14 cellular contexts compared by ENCODE assay signal in genomic region chr2:185785851-185786473, GRCh38. TPM values are rescaled to one million over a fixed set of nuclear protein-coding genes. Genes with fewer than 3 reads are reported as not detected.
DNase-seq lines count a peak whose midpoint lies in the region; ATAC-seq, FAIRE-seq and TF ChIP-seq lines count a peak whose summit lies in the region.
"Had no signal": no experiment of that assay in that cellular context is flagged by ENCODE, and none has a peak within 500 bp of the region (broad histone marks: within the 10 kb centered on the region; RNA-seq: fewer than 3 reads in every experiment).

No MANE protein-coding gene starts in this region.

- TF ChIP-seq EP300 in HepG2 (IDR thresholded peaks at IDR 0.05; ENCODE audit: low read depth in 2 of 2, low read length in 2 of 2) (no peak), HepG2 (CRISPR knock-in tag; IDR thresholded peaks at IDR 0.05; ENCODE audit: borderline replicate concordance) (no peak)

- H3K4me3 ChIP-seq in OCI-LY3 (ENCODE audit: low read length) (peak overlapping the region; percentile 35), HepG2 (replicated peaks in 1 of 3; ENCODE audit: insufficient read depth in 1 of 3, low read depth in 2 of 3, low read length in 3 of 3) (no peak overlapping the region)
- H3K4me3 ChIP-seq: BLaER1 had no signal

- H3K4me1 ChIP-seq in OCI-LY3 (ENCODE audit: low read length) (peaks cover 33% of the 10 kb centered on the region), HepG2 (ENCODE audit: insufficient read depth, low read length) (peaks cover 10% of the 10 kb centered on the region)
- H3K4me1 ChIP-seq: BLaER1 had no signal

- POLR2A ChIA-PET in HepG2 (lab: Yijun Ruan, JAX) = no interaction called here

- WGBS in HepG2 (ENCODE audit: low lambda C conversion rate) = 66% methylated on average over 2 of the region's 2 CpGs

- in situ Hi-C loops in HepG2 (cut with HindIII; ENCODE audit: extremely low pct_ligation_motif_present, low pct_unique_long_range_greater_than_20kb) = no loop called here

- no peak for TF ChIP-seq POLR2A in HepG2 (IDR thresholded peaks at IDR 0.05; ENCODE audit: insufficient read depth in 1 of 2, low read depth in 2 of 2, low read length in 2 of 2)

- no peaks in the 10 kb centered on the region for H3K36me3 ChIP-seq in OCI-LY3 (replicated peaks; ENCODE audit: low read depth, low read length)
- H3K36me3 ChIP-seq in HepG2 (replicated peaks in 1 of 2; ENCODE audit: control insufficient read depth in 1 of 2, insufficient read depth in 2 of 2, low read length in 2 of 2) = no peaks in the 10 kb centered on the region
- H3K36me3 ChIP-seq: BLaER1 had no signal

- no peaks in the 10 kb centered on the region for H3K79me2 ChIP-seq in OCI-LY3 (ENCODE audit: low read length)
- no peaks in the 10 kb centered on the region for H3K79me2 ChIP-seq in HepG2 (ENCODE audit: insufficient read depth, low read length)

- no peak for TF ChIP-seq RAD21 in HepG2 (CRISPR knock-in tag; IDR thresholded peaks at IDR 0.05)

- TF ChIP-seq CTCF in OCI-LY3 (IDR thresholded peaks at IDR 0.05; ENCODE audit: low read depth, low read length) (no peak), HepG2 (CRISPR knock-in tag; IDR thresholded peaks at IDR 0.05) (no peak)

- H3K9ac ChIP-seq in OCI-LY3 (ENCODE audit: low read length) (no peak overlapping the region), HepG2 (ENCODE audit: insufficient read depth, low read depth, low read length) (no peak overlapping the region)
- H3K9ac ChIP-seq: BLaER1 had no signal

- BruUV-seq in HepG2 (replicated peaks; lab: Mats Ljungman, UMichigan) = no TSS peak

- H3K4me2 ChIP-seq in OCI-LY3 (ENCODE audit: low read length) (peak overlapping the region; percentile 75), HepG2 (ENCODE audit: low read depth, low read length) (no peak overlapping the region)
- H3K4me2 ChIP-seq: BLaER1 had no signal

- intact Hi-C loops in HepG2 (cut with micrococcal nuclease; ENCODE audit: unreplicated experiment) = no loop called here

- ATAC-seq in GM18867 (IDR thresholded peaks at IDR 0.05; ENCODE audit: unreplicated experiment) = peak; percentile 81
- peak; percentile 83 for ATAC-seq in GM21528 (IDR thresholded peaks at IDR 0.05; ENCODE audit: low FRiP score, unreplicated experiment)
- ATAC-seq in HG03039 (IDR thresholded peaks at IDR 0.05; ENCODE audit: unreplicated experiment) = peak; percentile 71
- no peak for ATAC-seq in HepG2
- ATAC-seq: activated naive CD8-positive, alpha-beta T cell treated with anti-CD3 and anti-CD28 coated beads, Interleukin-2, amount 50 U/mL, for 24 hours; stimulated activated naive CD8-positive, alpha-beta T cell treated with anti-CD3 and anti-CD28 coated beads, Interleukin-15, amount 100 ng/mL, for 72 hours had no signal

- H3K27ac ChIP-seq in OCI-LY3 (ENCODE audit: low read length) (peak overlapping the region; percentile 53), HepG2 (ENCODE audit: extremely low read length, insufficient read depth, low read length) (no peak overlapping the region)
- H3K27ac ChIP-seq: BLaER1 had no signal

- DNase-seq in HepG2 (ENCODE audit: low spot score) (no peak), NCI-H2196 treated with DMSO at 0.1 percent for 48 hours (lab: John Stamatoyannopoulos, UW; ENCODE audit: unreplicated experiment) (no peak), medulla oblongata (ENCODE audit: extremely low spot score) (no peak)
- no peak for DNase-seq in stimulated activated naive CD4-positive, alpha-beta T cell treated with Interleukin-2 at 50 U/mL for 16 hours (lab: John Stamatoyannopoulos, UW)
- DNase-seq: activated naive CD8-positive, alpha-beta T cell treated with anti-CD3 and anti-CD28 coated beads, Interleukin-2, amount 50 U/mL, for 24 hours; NK-92 treated with Interleukin-12 subunit alpha and Interleukin-12 subunit beta, amount 100 ng/mL, for 24 hours; nucleus accumbens; stimulated activated naive CD8-positive, alpha-beta T cell treated with anti-CD3 and anti-CD28 coated beads, Interleukin-15, amount 100 ng/mL, for 72 hours; T-helper 2 cell had no signal

- H4K20me1 ChIP-seq in OCI-LY3 (ENCODE audit: insufficient read depth, low read length) (no peaks in the 10 kb centered on the region), HepG2 (ENCODE audit: insufficient read depth, low read length) (no peaks in the 10 kb centered on the region)
- H4K20me1 ChIP-seq: BLaER1 had no signal

- CTCF ChIA-PET in HepG2 (lab: Yijun Ruan, JAX; ENCODE audit: low intra/inter-chr PET ratio, low total read pairs) = no interaction called here

- H3K9me3 ChIP-seq in OCI-LY3 (ENCODE audit: insufficient read depth, low read length) = no peaks in the 10 kb centered on the region
- H3K9me3 ChIP-seq in HepG2 (ENCODE audit: low read length) = no peaks in the 10 kb centered on the region
- H3K9me3 ChIP-seq: BLaER1 had no signal

- H3K27me3 ChIP-seq in OCI-LY3 (ENCODE audit: low read depth, low read length) = no peaks in the 10 kb centered on the region
- no peaks in the 10 kb centered on the region for H3K27me3 ChIP-seq in HepG2 (ENCODE audit: control insufficient read depth in 1 of 2, insufficient read depth in 2 of 2, low read length in 2 of 2)
- H3K27me3 ChIP-seq: BLaER1 had no signal

- H2AFZ ChIP-seq in OCI-LY3 (ENCODE audit: low read depth, low read length) = peak overlapping the region; percentile 6; the same call in 1 of the 2 replicates
- H2AFZ ChIP-seq in HepG2 (ENCODE audit: low read length) = no peak overlapping the region

- no peak for FAIRE-seq in HepG2 (lab: Jason Lieb, UNC)

TF ChIP-seq in HepG2, 621 proteins besides CTCF, POLR2A, EP300 and RAD21 (continues in another document):
- no peak for TF ChIP-seq ZNF644 (CRISPR knock-in tag; IDR thresholded peaks at IDR 0.05; ENCODE audit: low read depth)
- TF ChIP-seq DNMT3B (CRISPR knock-in tag; conservative IDR thresholded peaks at IDR 0.05) = no peak
- no peak for TF ChIP-seq ATF7-NPFF (CRISPR knock-in tag; IDR thresholded peaks at IDR 0.05; ENCODE audit: low read depth)
- no peak for TF ChIP-seq NFKB2 (CRISPR knock-in tag; IDR thresholded peaks at IDR 0.05; ENCODE audit: borderline replicate concordance)
- TF ChIP-seq RARG (CRISPR knock-in tag; IDR thresholded peaks at IDR 0.05; ENCODE audit: low read depth) = no peak
- TF ChIP-seq THAP7 (CRISPR knock-in tag; IDR thresholded peaks at IDR 0.05) = no peak
- no peak for TF ChIP-seq ZNF878 (CRISPR knock-in tag; IDR thresholded peaks at IDR 0.05)
- no peak for TF ChIP-seq USF2 (IDR thresholded peaks at IDR 0.05; ENCODE audit: low read depth, low read length)
- TF ChIP-seq USF2 (CRISPR knock-in tag; IDR thresholded peaks at IDR 0.05; ENCODE audit: borderline replicate concordance) = no peak
- no peak for TF ChIP-seq TCF7L2 (IDR thresholded peaks at IDR 0.05; ENCODE audit: low read depth, low read length)
- TF ChIP-seq MAX (IDR thresholded peaks at IDR 0.05) = no peak

RNA-seq across cellular contexts. Expression of gene FSIP2, which starts 47.4 kb away (rescaled TPM):
- total RNA-seq in HepG2 (2016; rRNA removed; fragmentation: Illumina TruSeq; extraction: Trizol) = 0.04 and 0.07 TPM in 2 replicates
- total RNA-seq in HepG2 (2016; cell fraction: cytosol; rRNA removed; fragmentation: Illumina TruSeq; extraction: Trizol; ENCODE audit: low read depth) = not detected in 2 replicates
- total RNA-seq in HepG2 (2016; cell fraction: insoluble cytoplasmic fraction; rRNA removed; fragmentation: Illumina TruSeq; extraction: Trizol) = 0.04 and 0.09 TPM in 2 replicates
- total RNA-seq in HepG2 (2016; cell fraction: membrane; rRNA removed; fragmentation: Illumina TruSeq; extraction: Trizol) = 0.06 TPM in 1 of 2 replicates, not detected in the other
- 0.12 and 0.19 TPM in 2 replicates for total RNA-seq in HepG2 (2016; cell fraction: nucleus; rRNA removed; fragmentation: Illumina TruSeq; extraction: Trizol)
- 0.01 TPM in 1 of 2 replicates, not detected in the other for polyA plus RNA-seq in HepG2 (2011; rRNA removed)
- not detected in 2 replicates for polyA plus RNA-seq in HepG2 (2011; cell fraction: cytosol; rRNA removed)
- polyA plus RNA-seq in HepG2 (2011; cell fraction: nucleus; rRNA removed) = 0.03 TPM in 1 of 2 replicates, not detected in the other
- 0.51 and 0.67 TPM in 2 replicates for polyA plus RNA-seq in HepG2 (2012)
- polyA plus RNA-seq in HepG2 (2016; cell fraction: cytosol; fragmentation: Illumina TruSeq; extraction: Trizol; ENCODE audit: low read depth) = not detected in 2 replicates
- polyA plus RNA-seq in HepG2 (2016; cell fraction: insoluble cytoplasmic fraction; fragmentation: Illumina TruSeq; extraction: Trizol; ENCODE audit: low read depth) = 0.03 and 0.04 TPM in 2 replicates
- polyA plus RNA-seq in HepG2 (2016; cell fraction: membrane; fragmentation: Illumina TruSeq; extraction: Trizol; ENCODE audit: low read depth) = not detected in 2 replicates
- 0.21 and 0.33 TPM in 2 replicates for polyA plus RNA-seq in HepG2 (2016; cell fraction: nucleus; fragmentation: Illumina TruSeq; extraction: Trizol; ENCODE audit: insufficient read depth, low read depth)
- not detected in 2 replicates for polyA minus RNA-seq in HepG2 (2011; rRNA and poly(A)+ RNA removed; ENCODE audit: low replicate concordance)
- polyA minus RNA-seq in HepG2 (2011; cell fraction: cytosol; rRNA and poly(A)+ RNA removed) = not detected in 2 replicates
- polyA minus RNA-seq in HepG2 (2011; cell fraction: nucleus; rRNA and poly(A)+ RNA removed) = 0.77 and 1.4 TPM in 2 replicates
